In genomic region chr2:36296798-36297197, GRCh38 we compare ENCODE assay signal across 23 cellular contexts.
"Had no signal": no experiment of that assay in that cellular context is flagged by ENCODE, and none has a peak within 500 bp of the region (broad histone marks: within the 10 kb centered on the region; RNA-seq: fewer than 3 reads in every experiment).

No MANE protein-coding gene starts in this region.

- H3K9me3 ChIP-seq: gastrocnemius medialis, mucosa of descending colon, prostate gland, tibial artery had no signal

- H3K9me3 Mint-ChIP-seq: activated CD8-positive, alpha-beta T cell treated with anti-CD3 and anti-CD28 coated beads for 36 hours; activated T-cell treated with anti-CD3 and anti-CD28 coated beads, Interleukin-2, amount 50 U/mL, for 24 hours; brain; memory B cell had no signal

- H3K36me3 Mint-ChIP-seq: brain, memory B cell had no signal

- H3K4me3 Mint-ChIP-seq: activated CD8-positive, alpha-beta T cell treated with anti-CD3 and anti-CD28 coated beads for 36 hours; activated T-cell treated with anti-CD3 and anti-CD28 coated beads, Interleukin-2, amount 50 U/mL, for 24 hours; brain; memory B cell; naive B cell; neural crest cell had no signal

- FAIRE-seq: endometrium had no signal

- H3K27ac Mint-ChIP-seq: activated CD8-positive, alpha-beta T cell treated with anti-CD3 and anti-CD28 coated beads for 36 hours; activated T-cell treated with anti-CD3 and anti-CD28 coated beads, Interleukin-2, amount 50 U/mL, for 24 hours; activated T-helper 2 cell treated with anti-CD3 and anti-CD28 coated beads, Interferon-gamma antibody, Interleukin-2, Interleukin-4, amounts not matched to agents 10 μg/mL and 5 μg/mL and 100 μg/mL, durations not matched to agents 14 hours and 24 hours and 36 hours; brain; memory B cell; naive B cell had no signal

- H3K27me3 Mint-ChIP-seq: activated CD8-positive, alpha-beta T cell treated with anti-CD3 and anti-CD28 coated beads for 36 hours; activated T-cell treated with anti-CD3 and anti-CD28 coated beads, Interleukin-2, amount 50 U/mL, for 24 hours had no signal

- H3K36me3 ChIP-seq: gastrocnemius medialis, prostate gland, tibial artery had no signal

- DNase-seq: activated CD4-positive, alpha-beta T cell treated with anti-CD3 and anti-CD28 coated beads for 48 hours; activated CD4-positive, CD25-positive, alpha-beta regulatory T cell; activated CD8-positive, alpha-beta T cell treated with anti-CD3 and anti-CD28 coated beads for 36 hours; activated naive CD4-positive, alpha-beta T cell treated with Interleukin-2 at 50 U/mL for 16 hours; activated T-cell treated with anti-CD3 and anti-CD28 coated beads, Interleukin-2, amount 50 U/mL, for 24 hours; caudate nucleus; erythroblast; gastrocnemius medialis; head of caudate nucleus; kidney glomerular epithelial cell; mucosa of descending colon; naive B cell; right cardiac atrium; stimulated activated naive CD8-positive, alpha-beta T cell treated with anti-CD3 and anti-CD28 coated beads, Interleukin-15, Interleukin-2, amounts not matched to agents 100 U/mL and 50 U/mL, for 24 hours; substantia nigra; T-helper 9 cell; tibial artery had no signal

- H3K27me3 ChIP-seq: gastrocnemius medialis, tibial artery had no signal

- H3K4me1 ChIP-seq: gastrocnemius medialis, prostate gland, tibial artery had no signal

- H3K27ac ChIP-seq: gastrocnemius medialis, prostate gland, tibial artery had no signal

- H3K4me3 ChIP-seq: gastrocnemius medialis, mucosa of descending colon, prostate gland, tibial artery had no signal

- H3K4me1 Mint-ChIP-seq: brain, memory B cell, naive B cell, neural crest cell had no signal
